Comparison of ENCODE assay signal across 14 cellular contexts in the genomic region with DNA sequence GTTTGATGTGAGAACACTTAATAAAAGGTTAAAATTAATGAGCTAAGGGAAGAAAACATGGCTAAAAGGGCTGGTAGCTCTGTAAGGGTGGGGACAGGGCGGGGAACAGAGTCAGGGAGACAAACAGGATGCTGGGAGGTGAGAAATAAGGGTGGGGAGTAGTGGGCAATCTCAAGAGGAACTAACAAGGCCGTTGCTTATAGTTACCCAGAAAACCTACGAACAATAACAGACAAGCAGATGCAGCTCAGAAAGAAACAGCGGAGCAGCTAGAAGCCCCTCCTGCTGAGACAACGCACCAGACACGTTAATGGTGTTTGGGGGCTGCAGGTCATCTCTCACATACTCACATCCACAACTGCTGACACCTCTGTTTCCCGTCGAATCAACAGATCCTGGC. TPM values are rescaled to one million over a fixed set of nuclear protein-coding genes. Genes with fewer than 3 reads are reported as not detected.
DNase-seq lines count a peak whose midpoint lies in the region; ATAC-seq and TF ChIP-seq lines count a peak whose summit lies in the region.
"Had no signal": no experiment of that assay in that cellular context is flagged by ENCODE, and none has a peak within 500 bp of the region (broad histone marks: within the 10 kb centered on the region; RNA-seq: fewer than 3 reads in every experiment).

No MANE protein-coding gene starts in this region.

- H3K4me1 Mint-ChIP-seq in CD14-positive monocyte, result peaks cover 20% of the 10 kb centered on the region
- H3K4me1 Mint-ChIP-seq in CD4-positive, alpha-beta memory T cell, result peaks cover 39 to 69% (median 54%) of the 10 kb centered on the region in 4 donors
- H3K4me1 Mint-ChIP-seq in activated CD4-positive, alpha-beta memory T cell treated with anti-CD3 and anti-CD28 coated beads, Interleukin-2, amount 10 ng/mL, durations not matched to agents 7 days and 5 days, result peaks cover 40% of the 10 kb centered on the region

- TF ChIP-seq CTCF in CD14-positive monocyte (IDR thresholded peaks at IDR 0.05), result no peak
- no peak for TF ChIP-seq CTCF in lower lobe of right lung (IDR thresholded peaks at IDR 0.05)
- TF ChIP-seq CTCF in OCI-LY7 (conservative IDR thresholded peaks at IDR 0.05; ENCODE audit: low read length), result no peak
- no peak for TF ChIP-seq CTCF in SK-N-SH (IDR thresholded peaks at IDR 0.05)

- H3K79me2 ChIP-seq in OCI-LY7 (ENCODE audit: insufficient read depth, low read depth, low read length), result no peaks in the 10 kb centered on the region
- H3K79me2 ChIP-seq in SK-N-SH (ENCODE audit: insufficient read depth), result no peaks in the 10 kb centered on the region
- H3K79me2 ChIP-seq: hepatocyte had no signal

- no peaks in the 10 kb centered on the region for H3K27me3 ChIP-seq in CD4-positive, alpha-beta memory T cell (ENCODE audit: insufficient read depth, low read length)
- H3K27me3 ChIP-seq in lower lobe of right lung (ENCODE audit: low read depth), result no peaks in the 10 kb centered on the region
- H3K27me3 ChIP-seq in SK-N-SH (ENCODE audit: insufficient read depth), result no peaks in the 10 kb centered on the region
- H3K27me3 ChIP-seq: hepatocyte, Peyer's patch, upper lobe of left lung had no signal

- H3K27ac ChIP-seq in CD4-positive, alpha-beta memory T cell (ENCODE audit: low read depth, low read length), result peak overlapping the region; percentile 78
- H3K27ac ChIP-seq in lower lobe of right lung, result no peak overlapping the region
- H3K27ac ChIP-seq in OCI-LY7 (ENCODE audit: low read depth, low read length, poor library complexity, severe bottlenecking), result no peak overlapping the region
- no peak overlapping the region for H3K27ac ChIP-seq in SK-N-SH (ENCODE audit: low read depth in 2 of 2, low read length in 1 of 2)
- H3K27ac ChIP-seq: hepatocyte, Peyer's patch, upper lobe of left lung had no signal

- H3K9me3 Mint-ChIP-seq in CD14-positive monocyte, result no peaks in the 10 kb centered on the region
- H3K9me3 Mint-ChIP-seq in CD4-positive, alpha-beta memory T cell, result no peaks in the 10 kb centered on the region
- H3K9me3 Mint-ChIP-seq in activated CD4-positive, alpha-beta memory T cell treated with anti-CD3 and anti-CD28 coated beads, Interleukin-2, amount 10 ng/mL, durations not matched to agents 7 days and 5 days, result no peaks in the 10 kb centered on the region

- H2AFZ ChIP-seq in OCI-LY7 (ENCODE audit: low read length) (no peak overlapping the region), SK-N-SH (ENCODE audit: low read depth) (no peak overlapping the region)
- H2AFZ ChIP-seq: hepatocyte had no signal

- ATAC-seq in lower lobe of right lung, result peak; percentile 51 to 64

- H4K20me1 ChIP-seq in OCI-LY7 (ENCODE audit: insufficient read depth, low read length) (no peaks in the 10 kb centered on the region), SK-N-SH (ENCODE audit: insufficient read depth) (no peaks in the 10 kb centered on the region)

- CTCF ChIA-PET in CD4-positive, alpha-beta memory T cell (lab: Charles Lee; ENCODE audit: partially characterized antibody), result interaction anchor here (0.6 to 3.4 kb wide), 16 partner anchors 9 to 585 kb away, joined by 3 to 22 read pairs (median 3); no protein-coding TSS in a partner anchor
- CTCF ChIA-PET in activated CD4-positive, alpha-beta memory T cell treated with anti-CD3 and anti-CD28 coated beads, Interleukin-2, amount 10 ng/mL, durations not matched to agents 7 days and 5 days (lab: Charles Lee), result interaction anchor here (0.5 to 1.6 kb wide), 5 partner anchors 9 to 475 kb away, joined by 3 to 6 read pairs (median 5); no protein-coding TSS in a partner anchor
- CTCF ChIA-PET in OCI-LY7 (lab: Charles Lee; ENCODE audit: unreplicated experiment) (interaction anchor here (0.6 kb wide), 1 partner anchor 1254 kb away, joined by 13 read pairs; no protein-coding TSS in a partner anchor), SK-N-SH (lab: Yijun Ruan, JAX) (interaction anchor here (1.1 kb wide), 1 partner anchor 77 kb away, joined by 3 read pairs; no protein-coding TSS in a partner anchor)

- no peak overlapping the region for H3K9ac ChIP-seq in SK-N-SH

- no peaks in the 10 kb centered on the region for H3K36me3 ChIP-seq in CD4-positive, alpha-beta memory T cell (ENCODE audit: insufficient read depth, low read length)
- no peaks in the 10 kb centered on the region for H3K36me3 ChIP-seq in lower lobe of right lung
- no peaks in the 10 kb centered on the region for H3K36me3 ChIP-seq in OCI-LY7 (ENCODE audit: insufficient read depth, low read length)
- H3K36me3 ChIP-seq in SK-N-SH (replicated peaks in 1 of 2; ENCODE audit: control insufficient read depth in 1 of 2, insufficient read depth in 2 of 2, low read length in 1 of 2), result no peaks in the 10 kb centered on the region
- H3K36me3 ChIP-seq: Peyer's patch, upper lobe of left lung had no signal

- peak overlapping the region; percentile 73 to 94 (median 89) for H3K27ac Mint-ChIP-seq in CD14-positive monocyte
- H3K27ac Mint-ChIP-seq in CD4-positive, alpha-beta memory T cell, result peak overlapping the region; percentile 82 to 100 (median 99)
- H3K27ac Mint-ChIP-seq in activated CD4-positive, alpha-beta memory T cell treated with anti-CD3 and anti-CD28 coated beads, Interleukin-2, amount 10 ng/mL, durations not matched to agents 7 days and 5 days, result peak overlapping the region; percentile 70

- no peaks in the 10 kb centered on the region for H3K9me3 ChIP-seq in CD4-positive, alpha-beta memory T cell (ENCODE audit: control insufficient read depth in 1 of 2, low read length in 2 of 2)
- H3K9me3 ChIP-seq in lower lobe of right lung (no peaks in the 10 kb centered on the region), OCI-LY7 (ENCODE audit: low read length) (no peaks in the 10 kb centered on the region), SK-N-SH (no peaks in the 10 kb centered on the region)
- H3K9me3 ChIP-seq: Peyer's patch, upper lobe of left lung had no signal

- H3F3A ChIP-seq in SK-N-SH (replicated peaks; ENCODE audit: insufficient read depth), result no peaks in the 10 kb centered on the region

- H3K4me2 ChIP-seq in OCI-LY7 (ENCODE audit: low read length) (no peak overlapping the region), SK-N-SH (no peak overlapping the region)
- H3K4me2 ChIP-seq: hepatocyte had no signal

- no peak for DNase-seq in CD14-positive monocyte (ENCODE audit: low spot score)
- DNase-seq in CD4-positive, alpha-beta memory T cell, result peak; percentile 73 to 84 (median 76)
- no peak for DNase-seq in activated CD4-positive, alpha-beta memory T cell treated with anti-CD3 and anti-CD28 coated beads, Interleukin-2, amount 10 ng/mL, durations not matched to agents 7 days and 5 days
- no peak for DNase-seq in lower lobe of right lung
- no peak for DNase-seq in NCI-H187 (lab: John Stamatoyannopoulos, UW)
- DNase-seq in OCI-LY7 (ENCODE audit: low spot score), result no peak
- DNase-seq in cortex of kidney (lab: John Stamatoyannopoulos, UW), result no peak
- DNase-seq in SK-N-SH, result no peak
- DNase-seq: dermis blood vessel endothelial cell, EL, NCI-H524, Peyer's patch had no signal

- peaks cover 61% of the 10 kb centered on the region for H3K4me1 ChIP-seq in CD4-positive, alpha-beta memory T cell (ENCODE audit: insufficient read depth, low read length)
- H3K4me1 ChIP-seq in lower lobe of right lung, result no peaks in the 10 kb centered on the region
- no peaks in the 10 kb centered on the region for H3K4me1 ChIP-seq in OCI-LY7 (ENCODE audit: insufficient read depth, low read length, poor library complexity, severe bottlenecking)
- H3K4me1 ChIP-seq in SK-N-SH (ENCODE audit: control insufficient read depth in 1 of 2, insufficient read depth in 2 of 2, low read depth in 1 of 2, low read length in 1 of 2), result no peaks in the 10 kb centered on the region

- WGBS in SK-N-SH (ENCODE audit: low lambda C conversion rate), result 72% methylated on average over 8 of the region's 8 CpGs

- POLR2A ChIA-PET in CD4-positive, alpha-beta memory T cell (lab: Charles Lee; ENCODE audit: partially characterized antibody), result interaction anchor here (0.6 to 4.1 kb wide), 32 partner anchors 9 to 997 kb away, joined by 3 to 94 read pairs (median 4); partner anchors contain the start of gene KLF3
- POLR2A ChIA-PET in activated CD4-positive, alpha-beta memory T cell treated with anti-CD3 and anti-CD28 coated beads, Interleukin-2, amount 10 ng/mL, durations not matched to agents 7 days and 5 days (lab: Charles Lee), result interaction anchor here (0.8 to 2.1 kb wide), 8 partner anchors 9 to 344 kb away, joined by 3 to 21 read pairs (median 4); no protein-coding TSS in a partner anchor
- POLR2A ChIA-PET in OCI-LY7 (lab: Charles Lee), result interaction anchor here (0.7 kb wide), 1 partner anchor 683 kb away, joined by 5 read pairs; no protein-coding TSS in a partner anchor
- POLR2A ChIA-PET in SK-N-SH (lab: Yijun Ruan, JAX), result no interaction called here

- no peak for TF ChIP-seq EP300 in SK-N-SH (IDR thresholded peaks at IDR 0.05; ENCODE audit: borderline replicate concordance in 1 of 2, low read depth in 1 of 2, low read length in 1 of 2)

- intact Hi-C loops in CD14-positive monocyte (cut with micrococcal nuclease) (no loop called here), lower lobe of right lung (cut with DNase I) (no loop called here), OCI-LY7 (cut with micrococcal nuclease; ENCODE audit: unreplicated experiment) (no loop called here)
- intact Hi-C loops in CD4-positive, alpha-beta memory T cell (cut with micrococcal nuclease), result loop anchor here (1.0 to 2.0 kb wide), 2 partner anchors 9 to 21 kb away; no protein-coding TSS in a partner anchor

- peaks cover 4 to 7% (median 4%) of the 10 kb centered on the region in 3 donors for H3K27me3 Mint-ChIP-seq in CD14-positive monocyte (ENCODE audit: low read depth in 3 of 3)
- H3K27me3 Mint-ChIP-seq in CD4-positive, alpha-beta memory T cell, result no peaks in the 10 kb centered on the region
- peaks cover 21% of the 10 kb centered on the region for H3K27me3 Mint-ChIP-seq in activated CD4-positive, alpha-beta memory T cell treated with anti-CD3 and anti-CD28 coated beads, Interleukin-2, amount 10 ng/mL, durations not matched to agents 7 days and 5 days

- H3K4me3 ChIP-seq in CD4-positive, alpha-beta memory T cell (ENCODE audit: low read length in 2 of 2), result peak overlapping the region in 1 of 2 donors; percentile 4
- no peak overlapping the region for H3K4me3 ChIP-seq in lower lobe of right lung
- H3K4me3 ChIP-seq in OCI-LY7 (ENCODE audit: low read depth, low read length, poor library complexity, severe bottlenecking), result no peak overlapping the region
- no peak overlapping the region for H3K4me3 ChIP-seq in SK-N-SH (ENCODE audit: low read depth in 2 of 2, low read length in 1 of 2)
- H3K4me3 ChIP-seq: hepatocyte, Peyer's patch, upper lobe of left lung had no signal

- peak overlapping the region in 1 of 2 donors; percentile 73 for H3K4me3 Mint-ChIP-seq in CD14-positive monocyte
- peak overlapping the region; percentile 78 to 88 (median 81) for H3K4me3 Mint-ChIP-seq in CD4-positive, alpha-beta memory T cell
- peak overlapping the region; percentile 43 for H3K4me3 Mint-ChIP-seq in activated CD4-positive, alpha-beta memory T cell treated with anti-CD3 and anti-CD28 coated beads, Interleukin-2, amount 10 ng/mL, durations not matched to agents 7 days and 5 days

- no TSS peak for BruUV-seq in OCI-LY7 (replicated peaks; lab: Mats Ljungman, UMichigan)

- no peaks in the 10 kb centered on the region for H3K9me2 ChIP-seq in OCI-LY7 (ENCODE audit: insufficient read depth, low read length)
- no peaks in the 10 kb centered on the region for H3K9me2 ChIP-seq in SK-N-SH

- no peaks in the 10 kb centered on the region for H3K36me3 Mint-ChIP-seq in CD14-positive monocyte
- peaks cover 2 to 7% of the 10 kb centered on the region in 2 donors for H3K36me3 Mint-ChIP-seq in CD4-positive, alpha-beta memory T cell
- peaks cover 3% of the 10 kb centered on the region for H3K36me3 Mint-ChIP-seq in activated CD4-positive, alpha-beta memory T cell treated with anti-CD3 and anti-CD28 coated beads, Interleukin-2, amount 10 ng/mL, durations not matched to agents 7 days and 5 days (ENCODE audit: low read depth)

- TF ChIP-seq RAD21 in SK-N-SH (IDR thresholded peaks at IDR 0.05; ENCODE audit: low read length), result no peak

RNA-seq across cellular contexts. Expression of gene KLF3, which starts 9.7 kb away (rescaled TPM):
- polyA plus RNA-seq in CD14-positive monocyte (10 to 100 TPM; 46.3 to 53.9 TPM), SK-N-SH (2012; rRNA removed) (8.2 and 8.9 TPM in 2 replicates)
- 100 to 1,000 TPM; 119 to 122 TPM for total RNA-seq in CD4-positive, alpha-beta memory T cell
- 10 to 100 TPM; 72.4 to 83.3 TPM for polyA plus RNA-seq in CD4-positive, alpha-beta memory T cell
- 10 to 100 TPM; 21.9 to 22.1 TPM for total RNA-seq in activated CD4-positive, alpha-beta memory T cell treated with anti-CD3 and anti-CD28 coated beads, Interleukin-2, amount 10 ng/mL, durations not matched to agents 7 days and 5 days
- total RNA-seq in lower lobe of right lung (58.0 TPM), OCI-LY7 (2022) (0.23 TPM in 1 of 2 replicates, not detected in the other)
- 0.09 TPM in 1 of 2 replicates, not detected in the other for total RNA-seq in OCI-LY7 (2014; rRNA removed; shearing (Covaris generic))
- polyA plus RNA-seq in SK-N-SH (2012; cell fraction: cytosol; rRNA removed), result 9.7 and 10.4 TPM in 2 replicates
- polyA plus RNA-seq in SK-N-SH (2012; cell fraction: nucleus; rRNA removed), result 6.0 and 11.1 TPM in 2 replicates

Comparison
In these comparisons a context has a peak if more than half of its experiments do, and no peak if none do; other contexts are left out.
1. DNase-seq: peak in CD4-positive, alpha-beta memory T cell (5 of 5); none in CD14-positive monocyte (single experiment), activated CD4-positive, alpha-beta memory T cell treated with anti-CD3 and anti-CD28 coated beads, Interleukin-2, amount 10 ng/mL, durations not matched to agents 7 days and 5 days (single experiment), lower lobe of right lung (single experiment), NCI-H187 (0 of 2), OCI-LY7 (single experiment), cortex of kidney (single experiment) and SK-N-SH (single experiment).
2. RNA of gene KLF3, which starts 9.7 kb away (total RNA-seq): 119 to 122 TPM in CD4-positive, alpha-beta memory T cell, 58.0 TPM in lower lobe of right lung (single experiment) and 21.9 to 22.1 TPM in activated CD4-positive, alpha-beta memory T cell treated with anti-CD3 and anti-CD28 coated beads, Interleukin-2, amount 10 ng/mL, durations not matched to agents 7 days and 5 days; 0.09 to 0.23 TPM in OCI-LY7; every median in the first group is over 10 times any median in the second.
3. Peak in every context shown above with its lines, with median percentiles within 50 percentile points of each other: H3K27ac Mint-ChIP-seq.